22 cellular contexts compared by ENCODE assay signal in the genomic region with DNA sequence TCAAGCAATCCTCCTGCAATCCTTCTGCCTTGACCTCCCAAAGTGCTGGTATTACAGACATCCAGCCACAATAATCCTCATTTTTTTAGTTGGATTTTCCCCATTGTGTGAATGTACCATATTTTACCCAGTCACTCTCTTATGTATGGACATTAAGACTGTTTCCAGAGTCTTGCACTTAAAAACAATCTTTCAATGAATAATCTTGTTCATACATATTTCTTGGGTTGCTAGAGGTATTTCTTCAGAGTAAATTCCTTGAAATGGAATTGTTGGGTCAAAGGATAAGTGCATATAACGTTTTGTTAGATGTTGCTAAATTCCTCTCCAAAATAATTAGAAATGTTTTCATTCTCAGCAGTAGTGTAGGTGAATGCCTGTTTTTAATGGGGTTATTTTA.
"Had no signal": no experiment of that assay in that cellular context is flagged by ENCODE, and none has a peak within 500 bp of the region (broad histone marks: within the 10 kb centered on the region; RNA-seq: fewer than 3 reads in every experiment).

No MANE protein-coding gene starts in this region.

- H3K9me3 Mint-ChIP-seq: activated naive CD8-positive, alpha-beta T cell treated with anti-CD3 and anti-CD28 coated beads for 36 hours; dendritic cell treated with granulocyte-macrophage colony-stimulating factor and Interleukin-4, amounts not matched to agents 40 ng/mL and 50 ng/mL, for 4 days; nephron progenitor cell; stimulated activated effector memory CD8-positive, alpha-beta T cell treated with anti-CD3 and anti-CD28 coated beads, Interleukin-12 subunit alpha, Interleukin-12 subunit beta, amount 100 ng/mL, for 72 hours; stimulated activated naive CD8-positive, alpha-beta T cell treated with anti-CD3 and anti-CD28 coated beads, Interleukin-15, amount 100 ng/mL, for 72 hours had no signal

- H3K27ac ChIP-seq: cardiac muscle cell, gastroesophageal sphincter, right lobe of liver had no signal

- H3K4me3 ChIP-seq: cardiac muscle cell, gastroesophageal sphincter, right lobe of liver, tibial nerve had no signal

- H3K4me3 Mint-ChIP-seq: activated naive CD8-positive, alpha-beta T cell treated with anti-CD3 and anti-CD28 coated beads for 36 hours; dendritic cell treated with granulocyte-macrophage colony-stimulating factor and Interleukin-4, amounts not matched to agents 40 ng/mL and 50 ng/mL, for 4 days; nephron progenitor cell; stimulated activated effector memory CD8-positive, alpha-beta T cell treated with anti-CD3 and anti-CD28 coated beads, Interleukin-12 subunit alpha, Interleukin-12 subunit beta, amount 100 ng/mL, for 72 hours; stimulated activated naive CD8-positive, alpha-beta T cell treated with anti-CD3 and anti-CD28 coated beads, Interleukin-15, amount 100 ng/mL, for 72 hours had no signal

- DNase-seq: activated CD4-positive, alpha-beta T cell treated with anti-CD3 and anti-CD28 coated beads, Interleukin-2, amount 50 U/mL, for 4 hours; activated CD8-positive, alpha-beta memory T cell treated with anti-CD3 and anti-CD28 coated beads, Interleukin-2, amount 50 U/mL, for 48 hours; activated naive CD4-positive, alpha-beta T cell treated with Interleukin-2 at 50 U/mL for 16 hours; activated naive CD8-positive, alpha-beta T cell treated with anti-CD3 and anti-CD28 coated beads for 36 hours; activated T-cell treated with anti-CD3 and anti-CD28 coated beads, Interleukin-2, amount 50 U/mL, for 48 hours; effector CD4-positive, alpha-beta T cell; erythroblast; head of caudate nucleus; hypothalamus; mesenchymal stem cell; nephron progenitor cell; right lobe of liver; small intestine; stimulated activated CD4-positive, alpha-beta T cell treated with anti-CD3 and anti-CD28 coated beads, Interleukin-2, amount 100 ng/mL, for 24 hours; stimulated activated naive CD8-positive, alpha-beta T cell treated with anti-CD3 and anti-CD28 coated beads, Interleukin-15, amount 100 ng/mL, for 72 hours; T-helper 1 cell; T-helper 9 cell had no signal

- H3K36me3 ChIP-seq: cardiac muscle cell, gastroesophageal sphincter, right lobe of liver, tibial nerve had no signal

- H3K36me3 Mint-ChIP-seq: stimulated activated effector memory CD8-positive, alpha-beta T cell treated with anti-CD3 and anti-CD28 coated beads, Interleukin-12 subunit alpha, Interleukin-12 subunit beta, amount 100 ng/mL, for 72 hours had no signal

- H3K4me1 Mint-ChIP-seq: nephron progenitor cell had no signal

- H3K27me3 ChIP-seq: cardiac muscle cell, gastroesophageal sphincter, right lobe of liver, tibial nerve had no signal

- H3K27ac Mint-ChIP-seq: activated naive CD8-positive, alpha-beta T cell treated with anti-CD3 and anti-CD28 coated beads for 36 hours; dendritic cell treated with granulocyte-macrophage colony-stimulating factor and Interleukin-4, amounts not matched to agents 40 ng/mL and 50 ng/mL, for 4 days; stimulated activated effector memory CD8-positive, alpha-beta T cell treated with anti-CD3 and anti-CD28 coated beads, Interleukin-12 subunit alpha, Interleukin-12 subunit beta, amount 100 ng/mL, for 72 hours; stimulated activated naive CD8-positive, alpha-beta T cell treated with anti-CD3 and anti-CD28 coated beads, Interleukin-15, amount 100 ng/mL, for 72 hours had no signal

- H3K4me1 ChIP-seq: gastroesophageal sphincter, tibial nerve had no signal

- ATAC-seq: gastroesophageal sphincter; right lobe of liver; stimulated activated effector memory CD8-positive, alpha-beta T cell treated with anti-CD3 and anti-CD28 coated beads, Interleukin-12 subunit alpha, Interleukin-12 subunit beta, amount 100 ng/mL, for 72 hours; stimulated activated naive CD8-positive, alpha-beta T cell treated with anti-CD3 and anti-CD28 coated beads, Interleukin-15, amount 100 ng/mL, for 72 hours had no signal

- H3K27me3 Mint-ChIP-seq: activated naive CD8-positive, alpha-beta T cell treated with anti-CD3 and anti-CD28 coated beads for 36 hours; dendritic cell treated with granulocyte-macrophage colony-stimulating factor and Interleukin-4, amounts not matched to agents 40 ng/mL and 50 ng/mL, for 4 days; stimulated activated naive CD8-positive, alpha-beta T cell treated with anti-CD3 and anti-CD28 coated beads, Interleukin-15, amount 100 ng/mL, for 72 hours had no signal

- H3K9me3 ChIP-seq: gastroesophageal sphincter, right lobe of liver, tibial nerve had no signal
